ENCODE assay signal across 8 cellular contexts in genomic region chr19:34145741-34146202, GRCh38. TPM values are rescaled to one million over a fixed set of nuclear protein-coding genes. Genes with fewer than 3 reads are reported as not detected.
DNase-seq lines count a peak whose midpoint lies in the region; ATAC-seq, FAIRE-seq and TF ChIP-seq lines count a peak whose summit lies in the region.

No MANE protein-coding gene starts in this region.

- DNase-seq in A549 (ENCODE audit: low read depth in 1 of 2, low spot score in 1 of 2) (peak; percentile 73 to 75), NCI-H345 treated with DMSO at 0.1 percent for 48 hours (lab: John Stamatoyannopoulos, UW; ENCODE audit: unreplicated experiment) (peak; percentile 63), dermis microvascular lymphatic vessel endothelial cell (ENCODE audit: low read depth in 2 of 2) (peak; percentile 34 to 57), memory B cell (ENCODE audit: low spot score in 2 of 2) (peak; percentile 40 to 46)
- peak; percentile 72 for DNase-seq in activated CD4-positive, alpha-beta T cell treated with anti-CD3 and anti-CD28 coated beads for 36 hours
- no peak for DNase-seq in stimulated activated naive B cell treated with anti-CD40 and anti-IgM and Interleukin-4, amounts not matched to agents 10 μg/mL and 1 μg/mL and 100 μg/mL, for 72 hours

- no peaks in the 10 kb centered on the region for H3K36me3 Mint-ChIP-seq in activated CD4-positive, alpha-beta T cell treated with anti-CD3 and anti-CD28 coated beads for 36 hours (ENCODE audit: low read depth)
- H3K36me3 Mint-ChIP-seq in memory B cell = no peaks in the 10 kb centered on the region
- no peaks in the 10 kb centered on the region for H3K36me3 Mint-ChIP-seq in stimulated activated naive B cell treated with anti-CD40 and anti-IgM and Interleukin-4, amounts not matched to agents 10 μg/mL and 1 μg/mL and 100 μg/mL, for 72 hours

- intact Hi-C loops in activated CD4-positive, alpha-beta T cell treated with anti-CD3 and anti-CD28 coated beads for 36 hours (cut with DNase I, micrococcal nuclease) = loop anchor here (1.0 to 5.0 kb wide), 6 partner anchors 24 to 367 kb away; no protein-coding TSS in a partner anchor

- TF ChIP-seq RAD21 in A549 (conservative IDR thresholded peaks at IDR 0.05 in 1 of 2, IDR thresholded peaks at IDR 0.05 in 1 of 2) = peak; percentile 96 to 97

- ATAC-seq in A549 = peak; percentile 66 to 81; a peak in 5 of 6 replicates
- ATAC-seq in activated CD4-positive, alpha-beta T cell treated with anti-CD3 and anti-CD28 coated beads for 36 hours = peak; percentile 79
- peak; percentile 59 for ATAC-seq in memory B cell (ENCODE audit: low read depth)
- peak; percentile 67 to 69 for ATAC-seq in stimulated activated naive B cell treated with anti-CD40 and anti-IgM and Interleukin-4, amounts not matched to agents 10 μg/mL and 1 μg/mL and 100 μg/mL, for 72 hours (replicated peaks)
- ATAC-seq in HG02852 (IDR thresholded peaks at IDR 0.05; ENCODE audit: unreplicated experiment) = no peak

- no peak overlapping the region for H3K27ac ChIP-seq in A549

- H3K4me1 ChIP-seq in A549 = no peaks in the 10 kb centered on the region

- H3K4me3 Mint-ChIP-seq in activated CD4-positive, alpha-beta T cell treated with anti-CD3 and anti-CD28 coated beads for 36 hours = no peak overlapping the region
- no peak overlapping the region for H3K4me3 Mint-ChIP-seq in memory B cell
- H3K4me3 Mint-ChIP-seq in stimulated activated naive B cell treated with anti-CD40 and anti-IgM and Interleukin-4, amounts not matched to agents 10 μg/mL and 1 μg/mL and 100 μg/mL, for 72 hours = no peak overlapping the region

- TF ChIP-seq EP300 in A549 (IDR thresholded peaks at IDR 0.05) = no peak

- CTCF ChIA-PET in A549 (lab: Yijun Ruan, JAX) = interaction anchor here (0.6 to 13.1 kb wide), 57 partner anchors 10 to 968 kb away, joined by 3 to 258 read pairs (median 4); partner anchors contain the start of gene LSM14A
- CTCF ChIA-PET in activated CD4-positive, alpha-beta T cell treated with anti-CD3 and anti-CD28 coated beads for 36 hours (lab: Charles Lee) = interaction anchor here (0.7 to 6.9 kb wide), 13 partner anchors 9 to 371 kb away, joined by 3 to 51 read pairs (median 4); no protein-coding TSS in a partner anchor

- H3K27me3 Mint-ChIP-seq in activated CD4-positive, alpha-beta T cell treated with anti-CD3 and anti-CD28 coated beads for 36 hours = no peaks in the 10 kb centered on the region
- H3K27me3 Mint-ChIP-seq in memory B cell = no peaks in the 10 kb centered on the region
- no peaks in the 10 kb centered on the region for H3K27me3 Mint-ChIP-seq in stimulated activated naive B cell treated with anti-CD40 and anti-IgM and Interleukin-4, amounts not matched to agents 10 μg/mL and 1 μg/mL and 100 μg/mL, for 72 hours

- TF ChIP-seq POLR2A in A549 (IDR thresholded peaks at IDR 0.05; ENCODE audit: low read length) = no peak

- H3K9me3 Mint-ChIP-seq in activated CD4-positive, alpha-beta T cell treated with anti-CD3 and anti-CD28 coated beads for 36 hours (ENCODE audit: low read depth) = no peaks in the 10 kb centered on the region
- no peaks in the 10 kb centered on the region for H3K9me3 Mint-ChIP-seq in memory B cell
- no peaks in the 10 kb centered on the region for H3K9me3 Mint-ChIP-seq in stimulated activated naive B cell treated with anti-CD40 and anti-IgM and Interleukin-4, amounts not matched to agents 10 μg/mL and 1 μg/mL and 100 μg/mL, for 72 hours

- POLR2A ChIA-PET in A549 (lab: Yijun Ruan, JAX) = interaction anchor here (1.0 to 1.5 kb wide), 2 partner anchors 11 to 26 kb away, joined by 3 to 6 read pairs; no protein-coding TSS in a partner anchor
- POLR2A ChIA-PET in activated CD4-positive, alpha-beta T cell treated with anti-CD3 and anti-CD28 coated beads for 36 hours (lab: Charles Lee) = no interaction called here

- no peaks in the 10 kb centered on the region for H3K9me3 ChIP-seq in A549

- FAIRE-seq in A549 (lab: Jason Lieb, UNC) = peak; percentile 98

- peak; percentile 99 for TF ChIP-seq CTCF in A549 (IDR thresholded peaks at IDR 0.05)
- peak; percentile 63 for TF ChIP-seq CTCF in GM12875 (IDR thresholded peaks at IDR 0.05; ENCODE audit: borderline replicate concordance, insufficient read depth, low read depth, low read length)

- H3K4me2 ChIP-seq in A549 = no peak overlapping the region

- no peak overlapping the region for H3K27ac Mint-ChIP-seq in activated CD4-positive, alpha-beta T cell treated with anti-CD3 and anti-CD28 coated beads for 36 hours
- no peak overlapping the region for H3K27ac Mint-ChIP-seq in memory B cell
- H3K27ac Mint-ChIP-seq in stimulated activated naive B cell treated with anti-CD40 and anti-IgM and Interleukin-4, amounts not matched to agents 10 μg/mL and 1 μg/mL and 100 μg/mL, for 72 hours = no peak overlapping the region

- no peaks in the 10 kb centered on the region for H3K4me1 Mint-ChIP-seq in activated CD4-positive, alpha-beta T cell treated with anti-CD3 and anti-CD28 coated beads for 36 hours
- peaks cover 2% of the 10 kb centered on the region for H3K4me1 Mint-ChIP-seq in memory B cell
- peaks cover 4 to 5% of the 10 kb centered on the region in 2 donors for H3K4me1 Mint-ChIP-seq in stimulated activated naive B cell treated with anti-CD40 and anti-IgM and Interleukin-4, amounts not matched to agents 10 μg/mL and 1 μg/mL and 100 μg/mL, for 72 hours

- H3K4me3 ChIP-seq in A549 = no peak overlapping the region
- H3K4me3 ChIP-seq in GM12875 (ENCODE audit: low read depth, low read length) = no peak overlapping the region

- 15% methylated on average over 7 of the region's 7 CpGs for WGBS in A549 (ENCODE audit: missing lambda C conversion rate)

TF ChIP-seq in A549, 52 proteins besides CTCF, POLR2A, EP300 and RAD21:
- TF ChIP-seq RNF2 (IDR thresholded peaks at IDR 0.05; ENCODE audit: borderline replicate concordance, low read depth) = no peak
- TF ChIP-seq ATOH8 (CRISPR knock-in tag; IDR thresholded peaks at IDR 0.05; ENCODE audit: low read depth) = no peak
- no peak for TF ChIP-seq TP53 (CRISPR knock-in tag; IDR thresholded peaks at IDR 0.05)
- TF ChIP-seq HEYL (CRISPR knock-in tag; IDR thresholded peaks at IDR 0.05) = no peak
- no peak for TF ChIP-seq SREBF2 (IDR thresholded peaks at IDR 0.05)
- peak; percentile 83 for TF ChIP-seq SMC3 (IDR thresholded peaks at IDR 0.05)
- TF ChIP-seq CHD2 (IDR thresholded peaks at IDR 0.05; ENCODE audit: low read length, partially characterized antibody) = no peak
- 0 out of 2 replicates have a peak, but pooled peaks have one; percentile 37 for TF ChIP-seq MYC (IDR thresholded peaks at IDR 0.05; ENCODE audit: borderline replicate concordance, low read length)

RNA-seq across cellular contexts. Expression of gene LSM14A, which starts 26.5 kb away (rescaled TPM):
- polyA plus RNA-seq in A549 (2011; rRNA removed) (264 and 278 TPM in 2 replicates), A549 (2017; fragmentation: RNase III; extraction: RNeasy Plus Mini Kit Qiagen cat#74134 plus additional on column Dnase treatment) (227 to 253 TPM (median 241 TPM) in 3 replicates)
- 272 and 304 TPM in 2 replicates for polyA plus RNA-seq in A549 (2012; cell fraction: cytosol; rRNA removed)
- polyA plus RNA-seq in A549 (2012; cell fraction: nucleus; rRNA removed) = 99.0 and 113 TPM in 2 replicates
- 269 and 305 TPM in 2 replicates for polyA minus RNA-seq in A549 (2011; rRNA and poly(A)+ RNA removed)
- total RNA-seq in activated CD4-positive, alpha-beta T cell treated with anti-CD3 and anti-CD28 coated beads for 36 hours = 100 to 1,000 TPM in 1 of 2 experiments, 10 to 100 TPM in 1; 89.0 to 151 TPM
- total RNA-seq in dermis microvascular lymphatic vessel endothelial cell = 108 and 136 TPM in 2 replicates
